9 cellular contexts compared by ENCODE assay signal in the genomic region with DNA sequence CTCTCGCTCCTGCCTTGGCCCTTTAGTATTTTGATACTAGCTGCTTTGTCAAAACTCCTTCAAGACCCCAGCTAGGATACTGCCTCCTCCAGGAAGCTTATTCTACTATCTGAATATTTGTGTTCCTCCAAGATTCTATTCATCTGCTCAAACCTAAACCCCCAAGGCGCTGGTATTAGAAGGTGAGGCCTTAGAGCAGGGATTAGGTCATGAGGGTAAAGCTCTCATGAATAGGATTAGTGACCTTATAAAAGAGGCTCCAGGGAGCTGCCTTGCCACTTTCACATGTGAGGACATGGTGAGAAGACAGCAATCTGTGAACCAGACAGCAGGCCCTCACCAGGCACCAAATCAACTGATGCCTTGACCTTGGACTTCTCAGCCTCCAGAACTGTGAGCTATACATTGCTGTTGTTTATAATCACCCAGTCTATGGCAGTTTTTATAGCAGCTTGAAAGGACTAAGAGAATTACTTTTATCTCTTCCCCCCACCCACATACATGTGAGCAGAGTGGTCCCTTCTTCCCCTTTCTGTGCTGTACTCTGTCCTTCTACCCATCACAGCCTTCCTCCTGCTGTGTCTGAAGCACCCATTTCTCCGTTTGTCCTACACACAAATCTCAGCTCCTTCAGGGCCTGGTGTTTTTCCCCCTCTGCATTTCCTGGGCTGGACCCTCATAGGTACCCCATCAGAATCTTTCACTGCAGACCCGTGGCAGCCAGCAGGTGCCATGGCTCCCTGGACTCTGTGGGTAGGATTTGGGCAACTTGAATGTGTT. TPM values are rescaled to one million over a fixed set of nuclear protein-coding genes. Genes with fewer than 3 reads are reported as not detected.
DNase-seq lines count a peak whose midpoint lies in the region; ATAC-seq and TF ChIP-seq lines count a peak whose summit lies in the region.
"Had no signal": no experiment of that assay in that cellular context is flagged by ENCODE, and none has a peak within 500 bp of the region (broad histone marks: within the 10 kb centered on the region; RNA-seq: fewer than 3 reads in every experiment).

No MANE protein-coding gene starts in this region.

- peaks cover 13% of the 10 kb centered on the region for H3K4me1 Mint-ChIP-seq in activated T-cell treated with anti-CD3 and anti-CD28 coated beads, Interleukin-2, amount 50 U/mL, for 72 hours (ENCODE audit: low read depth)

- peak overlapping the region in 1 of 2 donors; percentile 66 for H3K4me3 Mint-ChIP-seq in activated T-cell treated with anti-CD3 and anti-CD28 coated beads, Interleukin-2, amount 50 U/mL, for 72 hours
- H3K4me3 Mint-ChIP-seq: CD4-positive, CD25-positive, alpha-beta regulatory T cell had no signal

- TF ChIP-seq CTCF in right atrium auricular region (IDR thresholded peaks at IDR 0.05), result no peak
- no peak for TF ChIP-seq CTCF in thoracic aorta (IDR thresholded peaks at IDR 0.05)

- H3K27me3 ChIP-seq in right atrium auricular region (no peaks in the 10 kb centered on the region), thoracic aorta (replicated peaks; ENCODE audit: insufficient read depth) (no peaks in the 10 kb centered on the region)

- peak overlapping the region; percentile 56 for H3K27ac Mint-ChIP-seq in activated T-cell treated with anti-CD3 and anti-CD28 coated beads, Interleukin-2, amount 50 U/mL, for 72 hours
- H3K27ac Mint-ChIP-seq: CD4-positive, CD25-positive, alpha-beta regulatory T cell had no signal

- no peak overlapping the region for H3K4me3 ChIP-seq in right atrium auricular region
- H3K4me3 ChIP-seq in thoracic aorta, result no peak overlapping the region

- peak overlapping the region; percentile 65 to 78 for H3K27ac ChIP-seq in right atrium auricular region
- H3K27ac ChIP-seq in thoracic aorta, result peak overlapping the region; percentile 80 to 82

- no peaks in the 10 kb centered on the region for H3K27me3 Mint-ChIP-seq in activated T-cell treated with anti-CD3 and anti-CD28 coated beads, Interleukin-2, amount 50 U/mL, for 72 hours (ENCODE audit: low read depth)

- H3K9me3 ChIP-seq in right atrium auricular region, result no peaks in the 10 kb centered on the region
- no peaks in the 10 kb centered on the region for H3K9me3 ChIP-seq in thoracic aorta

- no peaks in the 10 kb centered on the region for H3K36me3 Mint-ChIP-seq in activated T-cell treated with anti-CD3 and anti-CD28 coated beads, Interleukin-2, amount 50 U/mL, for 72 hours (ENCODE audit: insufficient read depth in 2 of 2)

- no peaks in the 10 kb centered on the region for H3K9me3 Mint-ChIP-seq in activated T-cell treated with anti-CD3 and anti-CD28 coated beads, Interleukin-2, amount 50 U/mL, for 72 hours

- peak in 1 of 2 donors; percentile 1 for ATAC-seq in activated T-cell treated with anti-CD3 and anti-CD28 coated beads, Interleukin-2, amount 50 U/mL, for 72 hours (replicated peaks in 1 of 2)
- no peak for ATAC-seq in thoracic aorta (ENCODE audit: insufficient number of reproducible peaks, low FRiP score, low read depth)

- H3K4me1 ChIP-seq in right atrium auricular region (peaks cover 4 to 74% of the 10 kb centered on the region in 2 donors), thoracic aorta (ENCODE audit: control insufficient read depth in 1 of 2, low read depth in 2 of 2) (peaks cover 29 to 77% of the 10 kb centered on the region in 2 donors)

- no peaks in the 10 kb centered on the region for H3K36me3 ChIP-seq in right atrium auricular region
- no peaks in the 10 kb centered on the region for H3K36me3 ChIP-seq in thoracic aorta

- no peak for DNase-seq in activated T-cell treated with anti-CD3 and anti-CD28 coated beads, Interleukin-2, amount 50 U/mL, for 72 hours
- DNase-seq in activated T-cell treated with anti-CD3 and anti-CD28 coated beads for 4 hours (no peak), RPMI7951 (ENCODE audit: low read depth) (peak; percentile 25), right atrium auricular region (ENCODE audit: low spot score) (peak; percentile 54), thoracic aorta (ENCODE audit: low spot score) (no peak), NCI-H345 (lab: John Stamatoyannopoulos, UW) (no peak), KG1 (lab: John Stamatoyannopoulos, UW) (no peak)
- DNase-seq in activated CD4-positive, alpha-beta T cell treated with anti-CD3 and anti-CD28 coated beads, Interleukin-2, amount 50 U/mL, for 48 hours, result no peak
- DNase-seq: CD4-positive, CD25-positive, alpha-beta regulatory T cell had no signal

RNA-seq across cellular contexts. Expression of a gene that starts 54.5 kb away (rescaled TPM):
- total RNA-seq in activated T-cell treated with anti-CD3 and anti-CD28 coated beads, Interleukin-2, amount 50 U/mL, for 72 hours, result 10 to 100 TPM; 10.7 to 11.0 TPM
- 13.9 and 15.9 TPM in 2 replicates for total RNA-seq in RPMI7951 (2014; rRNA removed; shearing (Covaris generic))
- total RNA-seq in right atrium auricular region (10 to 100 TPM; 19.5 to 26.0 TPM), thoracic aorta (10 to 100 TPM; 40.7 to 65.8 TPM)

Comparison
In these comparisons a context has a peak if more than half of its experiments do, and no peak if none do; other contexts are left out.
1. DNase-seq: peak in RPMI7951 (single experiment) and right atrium auricular region (single experiment); none in activated T-cell treated with anti-CD3 and anti-CD28 coated beads, Interleukin-2, amount 50 U/mL, for 72 hours (0 of 2), activated T-cell treated with anti-CD3 and anti-CD28 coated beads for 4 hours (single experiment), thoracic aorta (single experiment), NCI-H345 (single experiment), activated CD4-positive, alpha-beta T cell treated with anti-CD3 and anti-CD28 coated beads, Interleukin-2, amount 50 U/mL, for 48 hours (0 of 2) and KG1 (single experiment).